ENCODE assay signal across 9 cellular contexts in genomic region chr1:199685369-199685768, GRCh38.
DNase-seq lines count a peak whose midpoint lies in the region.
"Had no signal": no experiment of that assay in that cellular context is flagged by ENCODE, and none has a peak within 500 bp of the region (broad histone marks: within the 10 kb centered on the region; RNA-seq: fewer than 3 reads in every experiment).

No MANE protein-coding gene starts in this region.

- DNase-seq in NCI-H82 treated with DMSO at 0.1 percent for 48 hours (lab: John Stamatoyannopoulos, UW; ENCODE audit: unreplicated experiment) = peak; percentile 7
- no peak for DNase-seq in NCI-H82 (lab: John Stamatoyannopoulos, UW)
- DNase-seq in SW480 (ENCODE audit: low spot score) = peak; percentile 6
- peak; percentile 77 for DNase-seq in glomerular endothelial cell (ENCODE audit: extremely low read depth, low read depth, low spot score)
- no peak for DNase-seq in activated gamma-delta T cell treated with Interleukin-2 at 50 U/mL for 16 hours
- DNase-seq in NCI-H446 treated with DMSO at 0.1 percent for 48 hours (lab: John Stamatoyannopoulos, UW) = no peak
- no peak for DNase-seq in inferior parietal cortex (ENCODE audit: extremely low spot score)
- no peak for DNase-seq in COLO668 (lab: John Stamatoyannopoulos, UW; ENCODE audit: unreplicated experiment)
- DNase-seq: psoas muscle had no signal

Comparison
In these comparisons a context has a peak if more than half of its experiments do, and no peak if none do; other contexts are left out.
1. DNase-seq: peak in NCI-H82 treated with DMSO at 0.1 percent for 48 hours (single experiment), SW480 (single experiment) and glomerular endothelial cell (single experiment); none in NCI-H82 (single experiment), activated gamma-delta T cell treated with Interleukin-2 at 50 U/mL for 16 hours (single experiment), NCI-H446 treated with DMSO at 0.1 percent for 48 hours (single experiment), inferior parietal cortex (single experiment) and COLO668 (single experiment).